Comparison of ENCODE assay signal across 9 cellular contexts in genomic region chr15:40776537-40777141, GRCh38. TPM values are rescaled to one million over a fixed set of nuclear protein-coding genes. Genes with fewer than 3 reads are reported as not detected.
A peak's percentile ranks its signal among the peaks of the same experiment; 100 is the strongest.
DNase-seq lines count a peak whose midpoint lies in the region; ATAC-seq and TF ChIP-seq lines count a peak whose summit lies in the region.
"Had no signal": no experiment of that assay in that cellular context is flagged by ENCODE, and none has a peak within 500 bp of the region (broad histone marks: within the 10 kb centered on the region; RNA-seq: fewer than 3 reads in every experiment).

No MANE protein-coding gene starts in this region.

- ATAC-seq in Right ventricle myocardium superior (ENCODE audit: poor library complexity) (peak; percentile 29), HG02759 (IDR thresholded peaks at IDR 0.05; ENCODE audit: unreplicated experiment) (no peak)

- TF ChIP-seq CTCF in right atrium auricular region (IDR thresholded peaks at IDR 0.05): no peak

- H3K9me3 ChIP-seq in right atrium auricular region: no peaks in the 10 kb centered on the region

- peaks cover 72% of the 10 kb centered on the region for H3K36me3 ChIP-seq in right atrium auricular region

- no peak overlapping the region for H3K4me3 ChIP-seq in right atrium auricular region

- intact Hi-C loops in Right ventricle myocardium superior (cut with DNase I): no loop called here

- no peaks in the 10 kb centered on the region for H3K4me1 ChIP-seq in right atrium auricular region

- no peak overlapping the region for H3K27ac ChIP-seq in right atrium auricular region

- DNase-seq in Right ventricle myocardium superior (no peak), right atrium auricular region (ENCODE audit: low spot score) (no peak), activated gamma-delta T cell (lab: John Stamatoyannopoulos, UW) (peak; percentile 44), kidney glomerular epithelial cell (lab: John Stamatoyannopoulos, UW) (peak; percentile 45), ureter (ENCODE audit: low spot score) (peak; percentile 74)
- DNase-seq in activated CD4-positive, CD25-positive, alpha-beta regulatory T cell treated with anti-CD3 and anti-CD28 coated beads, Interleukin-2, amount 50 U/mL, for 72 hours: no peak
- DNase-seq in activated CD4-positive, CD25-positive, alpha-beta regulatory T cell (lab: John Stamatoyannopoulos, UW): no peak

- H3K27me3 ChIP-seq in right atrium auricular region: no peaks in the 10 kb centered on the region

RNA-seq across cellular contexts. Expression of gene C15orf62, which starts 6.9 kb away (rescaled TPM):
- 0.16 TPM for total RNA-seq in Right ventricle myocardium superior
- under 1 TPM in 1 of 2 donors, not detected in 1; 0.83 TPM for total RNA-seq in right atrium auricular region
- 0.52 TPM for total RNA-seq in ureter
- total RNA-seq: glomerular endothelial cell had no signal

RNA-seq across cellular contexts. Expression of gene GCHFR, which starts 12.8 kb away (rescaled TPM):
- total RNA-seq in Right ventricle myocardium superior (6.5 TPM), right atrium auricular region (10 to 100 TPM in 1 of 2 donors, 1 to 10 TPM in 1; 9.7 to 33.8 TPM), ureter (7.4 TPM)

RNA-seq across cellular contexts. Expression of gene RMDN3, which starts 21.6 kb away (rescaled TPM):
- total RNA-seq in Right ventricle myocardium superior (17.3 TPM), right atrium auricular region (10 to 100 TPM; 12.4 to 14.4 TPM), ureter (34.6 TPM)

RNA-seq across cellular contexts. Expression of gene ZFYVE19, which starts 30.2 kb away (rescaled TPM):
- total RNA-seq in Right ventricle myocardium superior (26.4 TPM), right atrium auricular region (10 to 100 TPM; 10.1 to 14.8 TPM), ureter (26.0 TPM)

RNA-seq across cellular contexts. Expression of gene DNAJC17, which starts 30.6 kb away (rescaled TPM):
- 16.1 TPM for total RNA-seq in Right ventricle myocardium superior
- 10 to 100 TPM; 11.6 to 15.7 TPM for total RNA-seq in right atrium auricular region
- total RNA-seq in ureter: 51.3 TPM

Comparison
In these comparisons a context has a peak if more than half of its experiments do, and no peak if none do; other contexts are left out.
1. DNase-seq: peak in activated gamma-delta T cell (single experiment), kidney glomerular epithelial cell (single experiment) and ureter (single experiment); none in Right ventricle myocardium superior (single experiment), right atrium auricular region (single experiment), activated CD4-positive, CD25-positive, alpha-beta regulatory T cell treated with anti-CD3 and anti-CD28 coated beads, Interleukin-2, amount 50 U/mL, for 72 hours (single experiment) and activated CD4-positive, CD25-positive, alpha-beta regulatory T cell (0 of 4).